In genomic region chr3:181700168-181701087, GRCh38 we compare ENCODE assay signal across 9 cellular contexts. TPM values are rescaled to one million over a fixed set of nuclear protein-coding genes. Genes with fewer than 3 reads are reported as not detected.
DNase-seq lines count a peak whose midpoint lies in the region; ATAC-seq and FAIRE-seq lines count a peak whose summit lies in the region.
"Had no signal": no experiment of that assay in that cellular context is flagged by ENCODE, and none has a peak within 500 bp of the region (broad histone marks: within the 10 kb centered on the region; RNA-seq: fewer than 3 reads in every experiment).

No MANE protein-coding gene starts in this region.

- peak; percentile 21 for FAIRE-seq in frontal cortex (lab: Jason Lieb, UNC)

- peak overlapping the region; percentile 54 for H3K4me3 Mint-ChIP-seq in activated CD8-positive, alpha-beta T cell treated with anti-CD3 and anti-CD28 coated beads, Interleukin-2, amount 10 ng/mL, durations not matched to agents 7 days and 5 days

- H3K9me3 Mint-ChIP-seq in activated CD8-positive, alpha-beta T cell treated with anti-CD3 and anti-CD28 coated beads, Interleukin-2, amount 10 ng/mL, durations not matched to agents 7 days and 5 days (ENCODE audit: insufficient read depth) = peaks cover 11% of the 10 kb centered on the region

- ATAC-seq in GM19467 (IDR thresholded peaks at IDR 0.05; ENCODE audit: unreplicated experiment) (peak; percentile 67), HG03521 (IDR thresholded peaks at IDR 0.05; ENCODE audit: unreplicated experiment) (peak; percentile 60)
- peak; percentile 79 for ATAC-seq in activated CD8-positive, alpha-beta T cell treated with anti-CD3 and anti-CD28 coated beads, Interleukin-2, amount 10 ng/mL, durations not matched to agents 7 days and 5 days

- DNase-seq in DMS153 (lab: John Stamatoyannopoulos, UW) (peak; percentile 33), NCI-H345 treated with DMSO at 0.1 percent for 48 hours (lab: John Stamatoyannopoulos, UW; ENCODE audit: unreplicated experiment) (peak; percentile 75), frontal cortex (ENCODE audit: low spot score in 2 of 2) (peak in 1 of 2 donors; percentile 58), non-pigmented ciliary epithelial cell (ENCODE audit: low read depth) (peak; percentile 26), epidermal melanocyte (ENCODE audit: insufficient read length, low spot score) (no peak)
- DNase-seq in activated CD8-positive, alpha-beta T cell treated with anti-CD3 and anti-CD28 coated beads, Interleukin-2, amount 10 ng/mL, durations not matched to agents 7 days and 5 days = peak; percentile 74

- no peak overlapping the region for H3K27ac Mint-ChIP-seq in activated CD8-positive, alpha-beta T cell treated with anti-CD3 and anti-CD28 coated beads, Interleukin-2, amount 10 ng/mL, durations not matched to agents 7 days and 5 days
- H3K27ac Mint-ChIP-seq: activated naive CD4-positive, alpha-beta T cell treated with anti-CD3 and anti-CD28 coated beads, Interleukin-2, amount 50 U/mL, for 72 hours had no signal

- POLR2A ChIA-PET in activated CD8-positive, alpha-beta T cell treated with anti-CD3 and anti-CD28 coated beads, Interleukin-2, amount 10 ng/mL, durations not matched to agents 7 days and 5 days (lab: Charles Lee) = no interaction called here

- peaks cover 26% of the 10 kb centered on the region for H3K4me1 Mint-ChIP-seq in activated CD8-positive, alpha-beta T cell treated with anti-CD3 and anti-CD28 coated beads, Interleukin-2, amount 10 ng/mL, durations not matched to agents 7 days and 5 days (ENCODE audit: low read depth)

- CTCF ChIA-PET in activated CD8-positive, alpha-beta T cell treated with anti-CD3 and anti-CD28 coated beads, Interleukin-2, amount 10 ng/mL, durations not matched to agents 7 days and 5 days (lab: Charles Lee) = interaction anchor here (0.7 to 3.8 kb wide), 8 partner anchors 8 to 984 kb away, joined by 3 to 24 read pairs (median 10); partner anchors contain the start of gene SOX2

- peaks cover 10% of the 10 kb centered on the region for H3K36me3 Mint-ChIP-seq in activated CD8-positive, alpha-beta T cell treated with anti-CD3 and anti-CD28 coated beads, Interleukin-2, amount 10 ng/mL, durations not matched to agents 7 days and 5 days (ENCODE audit: low read depth)

- H3K27me3 Mint-ChIP-seq in activated CD8-positive, alpha-beta T cell treated with anti-CD3 and anti-CD28 coated beads, Interleukin-2, amount 10 ng/mL, durations not matched to agents 7 days and 5 days (ENCODE audit: low read depth) = peaks cover 80% of the 10 kb centered on the region

RNA-seq across cellular contexts. Expression of gene SOX2, which starts 11.3 kb away (rescaled TPM):
- total RNA-seq in activated CD8-positive, alpha-beta T cell treated with anti-CD3 and anti-CD28 coated beads, Interleukin-2, amount 10 ng/mL, durations not matched to agents 7 days and 5 days = not detected
- 70.1 TPM for total RNA-seq in frontal cortex

Comparison
In these comparisons a context has a peak if more than half of its experiments do, and no peak if none do; other contexts are left out.
1. RNA of gene SOX2, which starts 11.3 kb away (total RNA-seq): 70.1 TPM in frontal cortex (single experiment); not detected in activated CD8-positive, alpha-beta T cell treated with anti-CD3 and anti-CD28 coated beads, Interleukin-2, amount 10 ng/mL, durations not matched to agents 7 days and 5 days; every median in the first group is over 10 times any median in the second.
2. Peak in every context shown above with its lines, with median percentiles within 50 percentile points of each other: ATAC-seq.